In genomic region chr2:20594957-20595356, GRCh38 we compare ENCODE assay signal across 9 cellular contexts. TPM values are rescaled to one million over a fixed set of nuclear protein-coding genes. Genes with fewer than 3 reads are reported as not detected.
DNase-seq lines count a peak whose midpoint lies in the region; ATAC-seq, FAIRE-seq and TF ChIP-seq lines count a peak whose summit lies in the region.
"Had no signal": no experiment of that assay in that cellular context is flagged by ENCODE, and none has a peak within 500 bp of the region (broad histone marks: within the 10 kb centered on the region; RNA-seq: fewer than 3 reads in every experiment).

No MANE protein-coding gene starts in this region.

- peaks cover 30% of the 10 kb centered on the region for H3K4me1 Mint-ChIP-seq in stimulated activated effector memory CD8-positive, alpha-beta T cell treated with anti-CD3 and anti-CD28 coated beads, Interleukin-12 subunit alpha, Interleukin-12 subunit beta, amount 100 ng/mL, for 72 hours

- H3K9me3 Mint-ChIP-seq in stimulated activated effector memory CD8-positive, alpha-beta T cell treated with anti-CD3 and anti-CD28 coated beads, Interleukin-12 subunit alpha, Interleukin-12 subunit beta, amount 100 ng/mL, for 72 hours = no peaks in the 10 kb centered on the region
- H3K9me3 Mint-ChIP-seq: H9 had no signal

- FAIRE-seq in GM19239 (lab: Jason Lieb, UNC) = peak; percentile 39

- TF ChIP-seq EP300 in gastroesophageal sphincter (IDR thresholded peaks at IDR 0.05) = no peak

- in situ Hi-C loops in HAP-1 (cut with MboI; ENCODE audit: low sequenced_read_pairs) = no loop called here

- no peaks in the 10 kb centered on the region for H3K9me3 ChIP-seq in gastroesophageal sphincter
- H3K9me3 ChIP-seq in HAP-1 = no peaks in the 10 kb centered on the region

- H3K36me3 Mint-ChIP-seq in stimulated activated effector memory CD8-positive, alpha-beta T cell treated with anti-CD3 and anti-CD28 coated beads, Interleukin-12 subunit alpha, Interleukin-12 subunit beta, amount 100 ng/mL, for 72 hours = peaks cover 5% of the 10 kb centered on the region

- no peak overlapping the region for H3K4me3 ChIP-seq in gastroesophageal sphincter
- no peak overlapping the region for H3K4me3 ChIP-seq in HAP-1

- peak; percentile 0 for ATAC-seq in HG03521 (IDR thresholded peaks at IDR 0.05; ENCODE audit: unreplicated experiment)
- ATAC-seq in gastroesophageal sphincter = no peak
- no peak for ATAC-seq in stimulated activated effector memory CD8-positive, alpha-beta T cell treated with anti-CD3 and anti-CD28 coated beads, Interleukin-12 subunit alpha, Interleukin-12 subunit beta, amount 100 ng/mL, for 72 hours

- H3K4me1 ChIP-seq in gastroesophageal sphincter (peaks cover 13 to 80% (median 32%) of the 10 kb centered on the region in 3 donors), HAP-1 (peaks cover 16% of the 10 kb centered on the region)

- no peaks in the 10 kb centered on the region for H3K36me3 ChIP-seq in gastroesophageal sphincter
- H3K36me3 ChIP-seq in HAP-1 (replicated peaks) = no peaks in the 10 kb centered on the region

- no peak for TF ChIP-seq POLR2A in gastroesophageal sphincter (IDR thresholded peaks at IDR 0.05)

- no CpG with 5 or more reads among the region's 8 CpGs for WGBS in gastroesophageal sphincter (ENCODE audit: low coverage in 1 of 2), 2 donors

- no peak for TF ChIP-seq CTCF in gastroesophageal sphincter (IDR thresholded peaks at IDR 0.05)

- peak overlapping the region; percentile 53 for H3K4me3 Mint-ChIP-seq in stimulated activated effector memory CD8-positive, alpha-beta T cell treated with anti-CD3 and anti-CD28 coated beads, Interleukin-12 subunit alpha, Interleukin-12 subunit beta, amount 100 ng/mL, for 72 hours
- H3K4me3 Mint-ChIP-seq: H9 had no signal

- peak overlapping the region in 3 of 4 donors; percentile 77 to 80 (median 78) for H3K27ac ChIP-seq in gastroesophageal sphincter

- DNase-seq in GM19239 (ENCODE audit: insufficient read length, low spot score) (no peak), cerebellar cortex (ENCODE audit: low spot score) (no peak), HAP-1 (ENCODE audit: low spot score in 2 of 2) (no peak), dedifferentiated amniotic fluid mesenchymal stem cell (ENCODE audit: extremely low spot score) (no peak), D341Med (ENCODE audit: low spot score) (no peak)
- DNase-seq in stimulated activated effector memory CD8-positive, alpha-beta T cell treated with anti-CD3 and anti-CD28 coated beads, Interleukin-12 subunit alpha, Interleukin-12 subunit beta, amount 100 ng/mL, for 72 hours (ENCODE audit: low spot score in 2 of 2) = no peak
- DNase-seq: H9 had no signal

- peak overlapping the region; percentile 94 for H3K27ac Mint-ChIP-seq in stimulated activated effector memory CD8-positive, alpha-beta T cell treated with anti-CD3 and anti-CD28 coated beads, Interleukin-12 subunit alpha, Interleukin-12 subunit beta, amount 100 ng/mL, for 72 hours
- H3K27ac Mint-ChIP-seq: H9 had no signal

- H3K27me3 ChIP-seq in gastroesophageal sphincter (no peaks in the 10 kb centered on the region), HAP-1 (ENCODE audit: low read depth) (no peaks in the 10 kb centered on the region)

RNA-seq across cellular contexts. Expression of gene HS1BP3, which starts 55.9 kb away (rescaled TPM):
- total RNA-seq in gastroesophageal sphincter = 10 to 100 TPM; 42.8 to 89.1 (median 61.4) TPM
